Comparison of ENCODE assay signal across 1 cellular context in genomic region chr6:43274127-43274915, GRCh38.
TF ChIP-seq lines count a peak whose summit lies in the region.

No MANE protein-coding gene starts in this region.

TF ChIP-seq in HepG2, 621 proteins besides CTCF, POLR2A, EP300 and RAD21 (continued from another document and continues in another):
- TF ChIP-seq POLR2G (IDR thresholded peaks at IDR 0.05; ENCODE audit: low read depth, low read length) (peak; percentile 26; the same call in 1 of the 2 replicates), ESRRA (CRISPR knock-in tag; IDR thresholded peaks at IDR 0.05; ENCODE audit: low read depth) (0 out of 2 replicates have a peak, but pooled peaks have one; percentile 0), MIXL1 (CRISPR knock-in tag; IDR thresholded peaks at IDR 0.05) (no peak), BATF2 (CRISPR knock-in tag; IDR thresholded peaks at IDR 0.05) (no peak), ZSCAN30 (CRISPR knock-in tag; IDR thresholded peaks at IDR 0.05) (no peak), PRMT3 (CRISPR knock-in tag; IDR thresholded peaks at IDR 0.05; ENCODE audit: borderline replicate concordance, low read depth) (no peak), KDM5B (CRISPR knock-in tag; IDR thresholded peaks at IDR 0.05; ENCODE audit: borderline replicate concordance) (no peak), ZNF430 (CRISPR knock-in tag; IDR thresholded peaks at IDR 0.05) (no peak), ZNF740 (CRISPR knock-in tag; IDR thresholded peaks at IDR 0.05) (no peak), FOSL1 (CRISPR knock-in tag; IDR thresholded peaks at IDR 0.05; ENCODE audit: borderline replicate concordance) (no peak), MAX (IDR thresholded peaks at IDR 0.05) (no peak), ZNF333 (CRISPR knock-in tag; IDR thresholded peaks at IDR 0.05; ENCODE audit: borderline replicate concordance) (no peak), GTF2F1 (IDR thresholded peaks at IDR 0.05; ENCODE audit: low read length) (no peak), LCORL (IDR thresholded peaks at IDR 0.05) (no peak), LCORL (CRISPR knock-in tag; IDR thresholded peaks at IDR 0.05) (no peak), CENPT (CRISPR knock-in tag; IDR thresholded peaks at IDR 0.05; ENCODE audit: low read depth) (no peak), SMAD3 (CRISPR knock-in tag; IDR thresholded peaks at IDR 0.05) (no peak), ZNF768 (CRISPR knock-in tag; IDR thresholded peaks at IDR 0.05) (no peak), SNRNP70 (IDR thresholded peaks at IDR 0.05; ENCODE audit: low read depth, low read length) (no peak), RBM39 (IDR thresholded peaks at IDR 0.05; ENCODE audit: low read depth, low read length, poor library complexity, severe bottlenecking) (no peak), CENPX (CRISPR knock-in tag; IDR thresholded peaks at IDR 0.05) (no peak), KLF15 (CRISPR knock-in tag; IDR thresholded peaks at IDR 0.05; ENCODE audit: borderline replicate concordance) (no peak), CREBL2 (CRISPR knock-in tag; IDR thresholded peaks at IDR 0.05; ENCODE audit: borderline replicate concordance) (no peak), ZNF20 (CRISPR knock-in tag; IDR thresholded peaks at IDR 0.05) (no peak), FLYWCH1 (CRISPR knock-in tag; IDR thresholded peaks at IDR 0.05) (no peak), EZH2 (conservative IDR thresholded peaks at IDR 0.05; ENCODE audit: low read depth, low read length) (no peak), JUND (CRISPR knock-in tag; IDR thresholded peaks at IDR 0.05) (no peak), CBX1 (IDR thresholded peaks at IDR 0.05; ENCODE audit: low read depth) (no peak), ZNF720 (CRISPR knock-in tag; IDR thresholded peaks at IDR 0.05) (no peak), RFX3 (CRISPR knock-in tag; IDR thresholded peaks at IDR 0.05) (no peak), SNAPC2 (CRISPR knock-in tag; IDR thresholded peaks at IDR 0.05) (no peak), ZNF572 (CRISPR knock-in tag; IDR thresholded peaks at IDR 0.05) (no peak), ZNF24 (IDR thresholded peaks at IDR 0.05) (no peak), ZFP36 (IDR thresholded peaks at IDR 0.05; ENCODE audit: borderline replicate concordance, low read depth, low read length, partially characterized antibody) (no peak), KLF9 (CRISPR knock-in tag; IDR thresholded peaks at IDR 0.05; ENCODE audit: low read depth) (no peak), ATF1 (CRISPR knock-in tag; IDR thresholded peaks at IDR 0.05) (no peak), ZBTB38 (CRISPR knock-in tag; IDR thresholded peaks at IDR 0.05) (peak; percentile 97), FOXA3 (CRISPR knock-in tag; IDR thresholded peaks at IDR 0.05) (peak; percentile 7), ZNF451 (CRISPR knock-in tag; IDR thresholded peaks at IDR 0.05) (no peak), LRRFIP1 (CRISPR knock-in tag; conservative IDR thresholded peaks at IDR 0.05) (no peak), ZNF746 (CRISPR knock-in tag; IDR thresholded peaks at IDR 0.05) (0 out of 2 replicates have a peak, but pooled peaks have one; percentile 24), ZNF34 (CRISPR knock-in tag; IDR thresholded peaks at IDR 0.05; ENCODE audit: borderline replicate concordance) (no peak), ZNF775 (CRISPR knock-in tag; IDR thresholded peaks at IDR 0.05; ENCODE audit: borderline replicate concordance) (no peak), ZNF337 (CRISPR knock-in tag; IDR thresholded peaks at IDR 0.05; ENCODE audit: borderline replicate concordance, low read depth) (no peak), MAZ (IDR thresholded peaks at IDR 0.05; ENCODE audit: borderline replicate concordance, low read depth, low read length) (no peak), MAZ (CRISPR knock-in tag; IDR thresholded peaks at IDR 0.05; ENCODE audit: low read depth) (no peak; the same call in 1 of the 2 replicates), POGK (CRISPR knock-in tag; conservative IDR thresholded peaks at IDR 0.05) (0 out of 2 replicates have a peak, but pooled peaks have one; percentile 17), ZNF441 (CRISPR knock-in tag; IDR thresholded peaks at IDR 0.05; ENCODE audit: borderline replicate concordance) (no peak; the same call in 1 of the 2 replicates), RELA (CRISPR knock-in tag; IDR thresholded peaks at IDR 0.05) (no peak), MXD4 (CRISPR knock-in tag; IDR thresholded peaks at IDR 0.05) (no peak), ZNF431 (CRISPR knock-in tag; IDR thresholded peaks at IDR 0.05; ENCODE audit: borderline replicate concordance, low read depth) (no peak), NKX3-1 (CRISPR knock-in tag; IDR thresholded peaks at IDR 0.05) (no peak), RFX1 (IDR thresholded peaks at IDR 0.05) (no peak), ZNF264 (CRISPR knock-in tag; IDR thresholded peaks at IDR 0.05) (no peak), ZNF597 (CRISPR knock-in tag; IDR thresholded peaks at IDR 0.05) (no peak), XRCC5 (optimal IDR thresholded peaks at IDR 0.05; ENCODE audit: low read length) (no peak), ISL2 (CRISPR knock-in tag; IDR thresholded peaks at IDR 0.05) (no peak), ZNF598 (CRISPR knock-in tag; IDR thresholded peaks at IDR 0.05; ENCODE audit: borderline replicate concordance) (no peak), ZFP82 (CRISPR knock-in tag; IDR thresholded peaks at IDR 0.05; ENCODE audit: borderline replicate concordance) (no peak)
- TF ChIP-seq, protein P1, sequence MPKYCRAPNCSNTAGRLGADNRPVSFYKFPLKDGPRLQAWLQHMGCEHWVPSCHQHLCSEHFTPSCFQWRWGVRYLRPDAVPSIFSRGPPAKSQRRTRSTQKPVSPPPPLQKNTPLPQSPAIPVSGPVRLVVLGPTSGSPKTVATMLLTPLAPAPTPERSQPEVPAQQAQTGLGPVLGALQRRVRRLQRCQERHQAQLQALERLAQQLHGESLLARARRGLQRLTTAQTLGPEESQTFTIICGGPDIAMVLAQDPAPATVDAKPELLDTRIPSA (CRISPR knock-in tag; IDR thresholded peaks at IDR 0.05; ENCODE audit: borderline replicate concordance) = no peak
- TF ChIP-seq, protein P2, sequence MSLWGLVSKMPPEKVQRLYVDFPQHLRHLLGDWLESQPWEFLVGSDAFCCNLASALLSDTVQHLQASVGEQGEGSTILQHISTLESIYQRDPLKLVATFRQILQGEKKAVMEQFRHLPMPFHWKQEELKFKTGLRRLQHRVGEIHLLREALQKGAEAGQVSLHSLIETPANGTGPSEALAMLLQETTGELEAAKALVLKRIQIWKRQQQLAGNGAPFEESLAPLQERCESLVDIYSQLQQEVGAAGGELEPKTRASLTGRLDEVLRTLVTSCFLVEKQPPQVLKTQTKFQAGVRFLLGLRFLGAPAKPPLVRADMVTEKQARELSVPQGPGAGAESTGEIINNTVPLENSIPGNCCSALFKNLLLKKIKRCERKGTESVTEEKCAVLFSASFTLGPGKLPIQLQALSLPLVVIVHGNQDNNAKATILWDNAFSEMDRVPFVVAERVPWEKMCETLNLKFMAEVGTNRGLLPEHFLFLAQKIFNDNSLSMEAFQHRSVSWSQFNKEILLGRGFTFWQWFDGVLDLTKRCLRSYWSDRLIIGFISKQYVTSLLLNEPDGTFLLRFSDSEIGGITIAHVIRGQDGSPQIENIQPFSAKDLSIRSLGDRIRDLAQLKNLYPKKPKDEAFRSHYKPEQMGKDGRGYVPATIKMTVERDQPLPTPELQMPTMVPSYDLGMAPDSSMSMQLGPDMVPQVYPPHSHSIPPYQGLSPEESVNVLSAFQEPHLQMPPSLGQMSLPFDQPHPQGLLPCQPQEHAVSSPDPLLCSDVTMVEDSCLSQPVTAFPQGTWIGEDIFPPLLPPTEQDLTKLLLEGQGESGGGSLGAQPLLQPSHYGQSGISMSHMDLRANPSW (CRISPR knock-in tag; IDR thresholded peaks at IDR 0.05; ENCODE audit: borderline replicate concordance) = no peak
- TF ChIP-seq, protein P3, sequence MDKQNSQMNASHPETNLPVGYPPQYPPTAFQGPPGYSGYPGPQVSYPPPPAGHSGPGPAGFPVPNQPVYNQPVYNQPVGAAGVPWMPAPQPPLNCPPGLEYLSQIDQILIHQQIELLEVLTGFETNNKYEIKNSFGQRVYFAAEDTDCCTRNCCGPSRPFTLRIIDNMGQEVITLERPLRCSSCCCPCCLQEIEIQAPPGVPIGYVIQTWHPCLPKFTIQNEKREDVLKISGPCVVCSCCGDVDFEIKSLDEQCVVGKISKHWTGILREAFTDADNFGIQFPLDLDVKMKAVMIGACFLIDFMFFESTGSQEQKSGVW (CRISPR knock-in tag; IDR thresholded peaks at IDR 0.05; ENCODE audit: borderline replicate concordance) = no peak
- TF ChIP-seq, protein P4, sequence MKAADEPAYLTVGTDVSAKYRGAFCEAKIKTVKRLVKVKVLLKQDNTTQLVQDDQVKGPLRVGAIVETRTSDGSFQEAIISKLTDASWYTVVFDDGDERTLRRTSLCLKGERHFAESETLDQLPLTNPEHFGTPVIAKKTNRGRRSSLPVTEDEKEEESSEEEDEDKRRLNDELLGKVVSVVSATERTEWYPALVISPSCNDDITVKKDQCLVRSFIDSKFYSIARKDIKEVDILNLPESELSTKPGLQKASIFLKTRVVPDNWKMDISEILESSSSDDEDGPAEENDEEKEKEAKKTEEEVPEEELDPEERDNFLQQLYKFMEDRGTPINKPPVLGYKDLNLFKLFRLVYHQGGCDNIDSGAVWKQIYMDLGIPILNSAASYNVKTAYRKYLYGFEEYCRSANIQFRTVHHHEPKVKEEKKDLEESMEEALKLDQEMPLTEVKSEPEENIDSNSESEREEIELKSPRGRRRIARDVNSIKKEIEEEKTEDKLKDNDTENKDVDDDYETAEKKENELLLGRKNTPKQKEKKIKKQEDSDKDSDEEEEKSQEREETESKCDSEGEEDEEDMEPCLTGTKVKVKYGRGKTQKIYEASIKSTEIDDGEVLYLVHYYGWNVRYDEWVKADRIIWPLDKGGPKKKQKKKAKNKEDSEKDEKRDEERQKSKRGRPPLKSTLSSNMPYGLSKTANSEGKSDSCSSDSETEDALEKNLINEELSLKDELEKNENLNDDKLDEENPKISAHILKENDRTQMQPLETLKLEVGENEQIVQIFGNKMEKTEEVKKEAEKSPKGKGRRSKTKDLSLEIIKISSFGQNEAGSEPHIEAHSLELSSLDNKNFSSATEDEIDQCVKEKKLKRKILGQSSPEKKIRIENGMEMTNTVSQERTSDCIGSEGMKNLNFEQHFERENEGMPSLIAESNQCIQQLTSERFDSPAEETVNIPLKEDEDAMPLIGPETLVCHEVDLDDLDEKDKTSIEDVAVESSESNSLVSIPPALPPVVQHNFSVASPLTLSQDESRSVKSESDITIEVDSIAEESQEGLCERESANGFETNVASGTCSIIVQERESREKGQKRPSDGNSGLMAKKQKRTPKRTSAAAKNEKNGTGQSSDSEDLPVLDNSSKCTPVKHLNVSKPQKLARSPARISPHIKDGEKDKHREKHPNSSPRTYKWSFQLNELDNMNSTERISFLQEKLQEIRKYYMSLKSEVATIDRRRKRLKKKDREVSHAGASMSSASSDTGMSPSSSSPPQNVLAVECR (CRISPR knock-in tag; IDR thresholded peaks at IDR 0.05; ENCODE audit: borderline replicate concordance) = no peak
